ENCODE assay signal across 8 cellular contexts in genomic region chr13:40788540-40789274, GRCh38. TPM values are rescaled to one million over a fixed set of nuclear protein-coding genes. Genes with fewer than 3 reads are reported as not detected.
DNase-seq lines count a peak whose midpoint lies in the region; ATAC-seq and TF ChIP-seq lines count a peak whose summit lies in the region.
"Not testable (repeated sequence)": the region's sequence is repeated elsewhere in the genome, so short reads cannot be mapped to it uniquely, and the experiment has no call there.

No MANE protein-coding gene starts in this region.

- H3K9me3 ChIP-seq in IMR-90 (ENCODE audit: control insufficient read depth, insufficient read depth, low read length); adipocyte (ENCODE audit: control insufficient read depth, low read length); neuron (ENCODE audit: low read length): not testable (repeated sequence)

- POLR2A ChIA-PET in IMR-90 (lab: Charles Lee; ENCODE audit: unreplicated experiment) = interaction anchor here (1.0 kb wide), 1 partner anchor 8 kb away, joined by 3 read pairs; no protein-coding TSS in a partner anchor
- POLR2A ChIA-PET in T-cell (lab: Charles Lee) = interaction anchor here (0.6 to 0.7 kb wide), 3 partner anchors 21 to 502 kb away, joined by 3 to 6 read pairs (median 6); no protein-coding TSS in a partner anchor

- not testable (repeated sequence) for ATAC-seq in IMR-90 (ENCODE audit: low read depth); T-cell (replicated peaks in 1 of 4)

- not testable (repeated sequence) for H3K27me3 ChIP-seq in IMR-90 (ENCODE audit: control insufficient read depth, insufficient read depth, low read length); adipocyte (replicated peaks; ENCODE audit: control insufficient read depth, insufficient read depth, low read length); kidney epithelial cell (ENCODE audit: control insufficient read depth, insufficient read depth, low read length); neuron (ENCODE audit: insufficient read depth, low read length)

- peak overlapping the region; percentile 92 for H2AK9ac ChIP-seq in IMR-90 (replicated peaks; ENCODE audit: low read depth, low read length, poor library complexity)

- not testable (repeated sequence) for H3K27me3 Mint-ChIP-seq in T-cell

- not testable (repeated sequence) for TF ChIP-seq RAD21 in IMR-90 (IDR thresholded peaks at IDR 0.05; ENCODE audit: low read length)

- BruUV-seq in IMR-90 (replicated peaks; lab: Mats Ljungman, UMichigan) = not testable (repeated sequence)

- intact Hi-C loops in IMR-90 (cut with micrococcal nuclease) = loop anchor here (2.0 to 10.0 kb wide), 2 partner anchors 272 to 436 kb away; partner anchors contain the start of gene WBP4

- H3K4me1 Mint-ChIP-seq in T-cell = peaks cover 5 to 47% (median 46%) of the 10 kb centered on the region in 3 donors

- peak overlapping the region; percentile 93 for H3K27ac ChIP-seq in C4-2B
- peak overlapping the region; percentile 97 for H3K27ac ChIP-seq in IMR-90 (ENCODE audit: insufficient read depth, low read length)
- H3K27ac ChIP-seq in epithelial cell of prostate = peak overlapping the region; percentile 63
- H3K27ac ChIP-seq in substantia nigra (ENCODE audit: low read depth, low read length, poor library complexity, severe bottlenecking) = peak overlapping the region; percentile 55

- H2BK20ac ChIP-seq in IMR-90 (ENCODE audit: low read depth, low read length) = peak overlapping the region; percentile 64; the same call in 1 of the 2 replicates

- H3K4me3 ChIP-seq in IMR-90 (ENCODE audit: insufficient read depth, low read depth, low read length) (peak overlapping the region; percentile 78), adipocyte (ENCODE audit: low read length) (peak overlapping the region; percentile 85), kidney epithelial cell (ENCODE audit: low read depth, low read length) (peak overlapping the region; percentile 67), neuron (ENCODE audit: low read length) (peak overlapping the region; percentile 93)

- H3K23ac ChIP-seq in IMR-90 (ENCODE audit: low read depth, low read length) = peak overlapping the region; percentile 89; the same call in 1 of the 2 replicates

- H3K4me1 ChIP-seq in IMR-90 (ENCODE audit: control insufficient read depth, insufficient read depth, low read length); neuron (ENCODE audit: insufficient read depth, low read length): not testable (repeated sequence)
- H3K4me1 ChIP-seq in adipocyte (ENCODE audit: control insufficient read depth, insufficient read depth, low read length) = peaks cover 18% of the 10 kb centered on the region

- H3K4me2 ChIP-seq in IMR-90 (ENCODE audit: low read depth, low read length) = peak overlapping the region; percentile 92

- H4K8ac ChIP-seq in IMR-90 (ENCODE audit: low read depth in 2 of 2, low read length in 2 of 2) = peak overlapping the region; percentile 93 to 96

- not testable (repeated sequence) for H3K36me3 ChIP-seq in IMR-90 (ENCODE audit: control insufficient read depth, insufficient read depth, low read length); adipocyte (ENCODE audit: control insufficient read depth, insufficient read depth, low read length, severe bottlenecking); kidney epithelial cell (ENCODE audit: control insufficient read depth, insufficient read depth, low read length); neuron (ENCODE audit: insufficient read depth, low read length)

- H2BK120ac ChIP-seq in IMR-90 (ENCODE audit: low read depth, low read length) = peak overlapping the region; percentile 92

- CTCF ChIA-PET in IMR-90 (lab: Yijun Ruan, JAX) = interaction anchor here (0.6 to 1.9 kb wide), 6 partner anchors 10 to 198 kb away, joined by 3 to 9 read pairs (median 4); no protein-coding TSS in a partner anchor
- CTCF ChIA-PET in T-cell (lab: Charles Lee) = interaction anchor here (0.5 to 2.3 kb wide), 6 partner anchors 11 to 1105 kb away, joined by 3 to 9 read pairs (median 5); no protein-coding TSS in a partner anchor

- dilution Hi-C loops in IMR-90 (cut with HindIII; ENCODE audit: low sequenced_read_pairs, unreplicated experiment) = not testable (repeated sequence)

- in situ Hi-C loops in IMR-90 (cut with MboI; ENCODE audit: low sequenced_read_pairs) = loop anchor here (10.0 kb wide), 1 partner anchor 266 kb away; no protein-coding TSS in a partner anchor

- peak overlapping the region; percentile 93 for H3K14ac ChIP-seq in IMR-90 (replicated peaks; ENCODE audit: low read depth, low read length)

- H3K9me3 Mint-ChIP-seq in T-cell = not testable (repeated sequence)

- H2BK5ac ChIP-seq in IMR-90 (ENCODE audit: low read depth, low read length, poor library complexity, severe bottlenecking) = peak overlapping the region; percentile 84

- H4K91ac ChIP-seq in IMR-90 (ENCODE audit: insufficient read depth, low read depth, low read length) = peak overlapping the region; percentile 80; the same call in 1 of the 2 replicates

- peak overlapping the region; percentile 65 to 87 for H3K27ac Mint-ChIP-seq in T-cell

- TF ChIP-seq CTCF in C4-2B (conservative IDR thresholded peaks at IDR 0.05); IMR-90 (conservative IDR thresholded peaks at IDR 0.05; ENCODE audit: low read depth, low read length); kidney epithelial cell (IDR thresholded peaks at IDR 0.05; ENCODE audit: insufficient read depth, low read length, poor library complexity, severe bottlenecking): not testable (repeated sequence)

- peak overlapping the region; percentile 68 to 75 (median 75) for H3K4me3 Mint-ChIP-seq in T-cell

- H3K4ac ChIP-seq in IMR-90 (ENCODE audit: low read depth, low read length) = peak overlapping the region; percentile 94

- H2AFZ ChIP-seq in IMR-90 (replicated peaks; ENCODE audit: low read length, poor library complexity) (peak overlapping the region; percentile 99), neuron (ENCODE audit: low read depth, low read length) (peak overlapping the region; percentile 98)

- H2BK15ac ChIP-seq in IMR-90 (ENCODE audit: low read depth, low read length) = peak overlapping the region; percentile 74; the same call in 1 of the 3 replicates

- H3K18ac ChIP-seq in IMR-90 (ENCODE audit: low read depth, low read length) = peak overlapping the region; percentile 85

- H4K5ac ChIP-seq in IMR-90 (ENCODE audit: low read depth, low read length) = peak overlapping the region; percentile 90

- DNase-seq in IMR-90; T-cell; adipocyte (ENCODE audit: low read depth); epithelial cell of prostate (ENCODE audit: low read depth, low spot score); kidney epithelial cell (ENCODE audit: low read depth); substantia nigra (lab: John Stamatoyannopoulos, UW): not testable (repeated sequence)

- not testable (repeated sequence) for H3K36me3 Mint-ChIP-seq in T-cell

- TF ChIP-seq POLR2A in IMR-90 (IDR thresholded peaks at IDR 0.05; ENCODE audit: low read depth, low read length) = not testable (repeated sequence)

- peaks cover 12 to 22% of the 10 kb centered on the region in 2 experiments; a peak in 3 of 4 replicates for H3K79me1 ChIP-seq in IMR-90 (ENCODE audit: low read depth in 1 of 2, low read length in 2 of 2)

- not testable (repeated sequence) for H3K9me1 ChIP-seq in IMR-90 (ENCODE audit: insufficient read depth, low read length)

- peak overlapping the region; percentile 62 for H2AK5ac ChIP-seq in IMR-90 (ENCODE audit: low read depth, low read length)

- H4K20me1 ChIP-seq in IMR-90 (ENCODE audit: insufficient read depth, low read length) = not testable (repeated sequence)

- H3K56ac ChIP-seq in IMR-90 (ENCODE audit: extremely low read depth, insufficient read depth, low read length) = peak overlapping the region; percentile 92; the same call in 1 of the 2 replicates

- H3K9ac ChIP-seq in IMR-90 (ENCODE audit: low read depth, low read length) (peak overlapping the region; percentile 95), adipocyte (ENCODE audit: low read length) (peak overlapping the region; percentile 91)

- WGBS in IMR-90 (ENCODE audit: extremely low coverage in 2 of 2, insufficient read length in 1 of 2), 2 experiments = 60% methylated on average over 3 of the region's 18 CpGs; no CpG with 5 or more reads in 1 of the 2 experiments

RNA-seq across cellular contexts. Expression of gene SLC25A15, which starts 0.7 kb away (rescaled TPM):
- total RNA-seq in IMR-90 (2012; rRNA removed) (13.3 and 16.1 TPM in 2 replicates), T-cell (10 to 100 TPM in 3 of 5 donors, 1 to 10 TPM in 2; 6.1 to 13.4 (median 10.2) TPM), kidney epithelial cell (27.5 and 33.4 TPM in 2 replicates)
- polyA plus RNA-seq in IMR-90 (2012; rRNA removed) = 5.2 and 5.4 TPM in 2 replicates
- polyA plus RNA-seq in IMR-90 (2012; cell fraction: cytosol; rRNA removed) = 3.6 and 4.7 TPM in 2 replicates
- polyA plus RNA-seq in IMR-90 (2012; cell fraction: nucleus; rRNA removed; ENCODE audit: low replicate concordance) = 2.5 TPM in 2 replicates

RNA-seq across cellular contexts. Expression of gene MRPS31, which starts 17.7 kb away (rescaled TPM):
- total RNA-seq in IMR-90 (2012; rRNA removed) (9.3 and 15.3 TPM in 2 replicates), T-cell (10 to 100 TPM; 19.2 to 34.4 (median 28.5) TPM), kidney epithelial cell (21.7 and 22.5 TPM in 2 replicates)
- 14.8 and 15.0 TPM in 2 replicates for polyA plus RNA-seq in IMR-90 (2012; rRNA removed)
- polyA plus RNA-seq in IMR-90 (2012; cell fraction: cytosol; rRNA removed) = 2.3 and 4.2 TPM in 2 replicates
- polyA plus RNA-seq in IMR-90 (2012; cell fraction: nucleus; rRNA removed; ENCODE audit: low replicate concordance) = 2.4 and 16.6 TPM in 2 replicates
